18 cellular contexts compared by ENCODE assay signal in genomic region chr7:11737723-11738122, GRCh38.
DNase-seq lines count a peak whose midpoint lies in the region; ATAC-seq, FAIRE-seq and TF ChIP-seq lines count a peak whose summit lies in the region.
"Had no signal": no experiment of that assay in that cellular context is flagged by ENCODE, and none has a peak within 500 bp of the region (broad histone marks: within the 10 kb centered on the region; RNA-seq: fewer than 3 reads in every experiment).

No MANE protein-coding gene starts in this region.

- no peak overlapping the region for H3K4me3 ChIP-seq in PC-3 (ENCODE audit: low read length)
- H3K4me3 ChIP-seq in endothelial cell of umbilical vein (replicated peaks in 1 of 3; ENCODE audit: insufficient read depth in 1 of 3, low read depth in 1 of 3, low read length in 3 of 3), result no peak overlapping the region
- H3K4me3 ChIP-seq in foreskin fibroblast (ENCODE audit: low read depth in 1 of 2, low read length in 2 of 2), result no peak overlapping the region
- H3K4me3 ChIP-seq: BLaER1, MG63 had no signal

- H3K9ac ChIP-seq in PC-3 (ENCODE audit: low read length) (no peak overlapping the region), endothelial cell of umbilical vein (replicated peaks; ENCODE audit: extremely low read depth, insufficient read depth, low read length) (no peak overlapping the region)
- H3K9ac ChIP-seq: BLaER1 had no signal

- H3K9me1 ChIP-seq in endothelial cell of umbilical vein (replicated peaks; ENCODE audit: control insufficient read depth, extremely low read depth, insufficient read depth, low read length), result peaks cover 2% of the 10 kb centered on the region

- H3K9me2 ChIP-seq in PC-3 (replicated peaks; ENCODE audit: low read length), result no peaks in the 10 kb centered on the region

- no peak for FAIRE-seq in endothelial cell of umbilical vein (lab: Jason Lieb, UNC)
- FAIRE-seq: GM12892 had no signal

- TF ChIP-seq CTCF in PC-3 (conservative IDR thresholded peaks at IDR 0.05; ENCODE audit: low read depth, low read length), result no peak
- no peak for TF ChIP-seq CTCF in endothelial cell of umbilical vein (IDR thresholded peaks at IDR 0.05; ENCODE audit: extremely low read depth in 1 of 2, insufficient read depth in 1 of 2, low read depth in 1 of 2, low read length in 2 of 2)
- no peak for TF ChIP-seq CTCF in foreskin fibroblast (IDR thresholded peaks at IDR 0.05; ENCODE audit: low read depth, low read length)

- H3K79me2 ChIP-seq in PC-3 (ENCODE audit: low read length) (no peaks in the 10 kb centered on the region), endothelial cell of umbilical vein (ENCODE audit: control insufficient read depth, insufficient read depth, low read length) (no peaks in the 10 kb centered on the region)

- H3K36me3 ChIP-seq in PC-3 (ENCODE audit: low read depth, low read length), result no peaks in the 10 kb centered on the region
- H3K36me3 ChIP-seq in endothelial cell of umbilical vein (ENCODE audit: control insufficient read depth in 2 of 2, extremely low read depth in 1 of 2, insufficient read depth in 2 of 2, low read length in 2 of 2), result no peaks in the 10 kb centered on the region
- H3K36me3 ChIP-seq: BLaER1, MG63 had no signal

- CTCF ChIA-PET in PC-3 (lab: Charles Lee), result interaction anchor here (0.5 kb wide), 1 partner anchor 629 kb away, joined by 3 read pairs; no protein-coding TSS in a partner anchor
- CTCF ChIA-PET in endothelial cell of umbilical vein (lab: Charles Lee), result no interaction called here

- intact Hi-C loops in PC-3 (cut with micrococcal nuclease) (no loop called here), endothelial cell of umbilical vein (cut with micrococcal nuclease) (no loop called here)

- dilution Hi-C loops in endothelial cell of umbilical vein (cut with MboI; ENCODE audit: extremely low pct_ligation_motif_present, low sequenced_read_pairs), result no loop called here

- no peaks in the 10 kb centered on the region for H3F3A ChIP-seq in PC-3 (ENCODE audit: low read length, unreplicated experiment)

- H3K27me3 ChIP-seq in PC-3 (ENCODE audit: low read length), result no peaks in the 10 kb centered on the region
- no peaks in the 10 kb centered on the region for H3K27me3 ChIP-seq in endothelial cell of umbilical vein (ENCODE audit: control insufficient read depth in 2 of 2, insufficient read depth in 2 of 2, low read length in 2 of 2)
- H3K27me3 ChIP-seq: BLaER1, MG63 had no signal

- no peak for TF ChIP-seq POLR2A in endothelial cell of umbilical vein (IDR thresholded peaks at IDR 0.05; ENCODE audit: low read depth, low read length)

- H3K9me3 ChIP-seq in PC-3 (ENCODE audit: low read length), result no peaks in the 10 kb centered on the region
- H3K9me3 ChIP-seq in endothelial cell of umbilical vein (replicated peaks; ENCODE audit: control insufficient read depth, insufficient read depth, low read length), result no peaks in the 10 kb centered on the region
- H3K9me3 ChIP-seq: BLaER1, MG63 had no signal

- BruUV-seq in PC-3 (replicated peaks; lab: Mats Ljungman, UMichigan) (no TSS peak), endothelial cell of umbilical vein (replicated peaks; lab: Mats Ljungman, UMichigan) (no TSS peak)

- DNase-seq in ELR (ENCODE audit: low read depth) (peak; percentile 78), PC-3 (peak; percentile 74), endothelial cell of umbilical vein (ENCODE audit: low read depth, low spot score) (peak; percentile 26), foreskin fibroblast (peak; percentile 51 to 77), NCI-H82 (lab: John Stamatoyannopoulos, UW) (no peak), medulla oblongata (ENCODE audit: extremely low spot score) (no peak), NCI-H1048 (lab: John Stamatoyannopoulos, UW) (no peak)
- DNase-seq: CD4-positive, alpha-beta memory T cell; HFFc6; Karpas-422; MG63; NCI-H1092 treated with DMSO at 0.1 percent for 48 hours; NCI-H510A; NCI-H748 treated with DMSO at 0.1 percent for 48 hours; SIG-M5 had no signal

- H3K4me2 ChIP-seq in PC-3 (ENCODE audit: low read length) (peak overlapping the region; percentile 13; the same call in 1 of the 2 replicates), endothelial cell of umbilical vein (ENCODE audit: insufficient read depth, low read length) (no peak overlapping the region)
- H3K4me2 ChIP-seq: BLaER1 had no signal

- peak overlapping the region; percentile 57 for H3K27ac ChIP-seq in PC-3 (ENCODE audit: low read length)
- H3K27ac ChIP-seq in endothelial cell of umbilical vein (ENCODE audit: insufficient read depth, low read depth, low read length), result no peak overlapping the region
- H3K27ac ChIP-seq: BLaER1 had no signal

- peak; percentile 89 for ATAC-seq in PC-3
- ATAC-seq: SK-N-SH treated with all-trans-retinoic acid at 6 μM for 48 hours had no signal

- peaks cover 20% of the 10 kb centered on the region for H3K4me1 ChIP-seq in PC-3 (ENCODE audit: insufficient read depth, low read length)
- H3K4me1 ChIP-seq in endothelial cell of umbilical vein (ENCODE audit: control insufficient read depth, extremely low read depth, insufficient read depth, low read length), result no peaks in the 10 kb centered on the region
- H3K4me1 ChIP-seq: BLaER1 had no signal

- H2AFZ ChIP-seq in PC-3 (ENCODE audit: low read length), result no peak overlapping the region
- H2AFZ ChIP-seq in endothelial cell of umbilical vein (ENCODE audit: low read depth, low read length), result no peak overlapping the region

- H4K20me1 ChIP-seq in PC-3 (ENCODE audit: low read length) (no peaks in the 10 kb centered on the region), endothelial cell of umbilical vein (replicated peaks; ENCODE audit: control insufficient read depth, extremely low read depth, insufficient read depth, low read length) (no peaks in the 10 kb centered on the region)
- H4K20me1 ChIP-seq: BLaER1 had no signal

- POLR2A ChIA-PET in PC-3 (lab: Charles Lee; ENCODE audit: unreplicated experiment), result no interaction called here
- POLR2A ChIA-PET in endothelial cell of umbilical vein (lab: Charles Lee), result no interaction called here

TF ChIP-seq in endothelial cell of umbilical vein, 7 proteins besides CTCF, POLR2A, EP300 and RAD21:
- TF ChIP-seq FOS (IDR thresholded peaks at IDR 0.05; ENCODE audit: borderline replicate concordance, insufficient read depth, low read length) (peak; percentile 70), MYC (IDR thresholded peaks at IDR 0.05; ENCODE audit: low read depth, low read length) (no peak), JUN (IDR thresholded peaks at IDR 0.05; ENCODE audit: borderline replicate concordance, insufficient read depth, insufficient read length, low read depth) (peak; percentile 18)

Comparison
In these comparisons a context has a peak if more than half of its experiments do, and no peak if none do; other contexts are left out.
1. DNase-seq: peak in ELR (single experiment), PC-3 (single experiment), endothelial cell of umbilical vein (single experiment) and foreskin fibroblast (2 of 2); none in NCI-H82 (single experiment), medulla oblongata (single experiment) and NCI-H1048 (single experiment).